ENCODE assay signal across 34 cellular contexts in genomic region chrX:32010948-32011347, GRCh38.
"Had no signal": no experiment of that assay in that cellular context is flagged by ENCODE, and none has a peak within 500 bp of the region (broad histone marks: within the 10 kb centered on the region; RNA-seq: fewer than 3 reads in every experiment).

No MANE protein-coding gene starts in this region.

- H3K9me3 ChIP-seq: MG63 had no signal

- H3K27me3 ChIP-seq: MG63 had no signal

- H3K4me3 ChIP-seq: MG63 had no signal

- DNase-seq: Karpas-422, Kasumi-1, MG63, MM.1S, MV-4-11, NCI-H1048, NCI-H1092, NCI-H1092 treated with DMSO at 0.1 percent for 48 hours, NCI-H1105, NCI-H1105 treated with DMSO at 0.1 percent for 48 hours, NCI-H1417 treated with DMSO at 0.1 percent for 48 hours, NCI-H1436, NCI-H1436 treated with DMSO at 0.1 percent for 48 hours, NCI-H146, NCI-H1694, NCI-H1694 treated with DMSO at 0.1 percent for 48 hours, NCI-H187, NCI-H187 treated with DMSO at 0.1 percent for 48 hours, NCI-H1930, NCI-H2029, NCI-H2029 treated with DMSO at 0.1 percent for 48 hours, NCI-H2081, NCI-H2081 treated with DMSO at 0.1 percent for 48 hours, NCI-H2107, NCI-H2171, NCI-H2171 treated with DMSO at 0.1 percent for 48 hours, NCI-H2227 treated with DMSO at 0.1 percent for 48 hours, NCI-H226, NCI-H345, NCI-H446, NCI-H446 treated with DMSO at 0.1 percent for 48 hours, NCI-H510A, NCI-H510A treated with DMSO at 0.1 percent for 48 hours, NCI-H524 had no signal

- H3K36me3 ChIP-seq: MG63 had no signal
